ENCODE assay signal across 18 cellular contexts in the genomic region with DNA sequence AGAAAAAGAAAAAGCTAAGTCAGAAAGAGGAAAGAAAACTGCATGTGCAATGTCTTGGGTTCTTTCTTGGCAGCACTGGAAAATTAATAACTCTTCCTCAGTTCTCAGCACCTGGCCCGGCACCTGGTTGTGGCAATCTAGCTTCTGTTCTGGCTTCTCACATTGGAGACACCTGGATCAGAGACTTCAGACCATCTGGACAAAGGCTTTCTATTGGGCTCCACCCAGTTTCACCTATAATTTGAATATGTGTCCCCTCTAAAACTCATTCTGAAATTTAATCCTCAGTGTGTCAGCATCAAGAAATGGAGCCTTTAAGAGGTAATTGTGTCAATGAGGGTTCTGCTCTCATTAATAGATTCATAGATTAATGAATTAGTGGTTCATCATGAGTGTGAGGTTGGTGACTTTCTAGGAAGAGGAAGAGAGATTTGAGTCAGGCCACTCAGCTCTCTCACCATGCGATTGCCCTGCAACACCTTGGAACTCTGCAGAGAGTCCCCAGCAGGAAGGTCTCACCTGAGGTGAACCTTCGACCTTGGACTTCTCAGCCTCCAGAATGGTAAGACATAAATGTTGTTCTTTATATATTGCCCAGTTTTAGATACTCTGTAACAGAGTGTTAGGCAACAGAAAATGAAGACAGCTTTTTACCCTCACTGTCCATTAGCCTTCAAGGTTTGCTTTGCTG.
DNase-seq lines count a peak whose midpoint lies in the region; ATAC-seq and TF ChIP-seq lines count a peak whose summit lies in the region.
"Had no signal": no experiment of that assay in that cellular context is flagged by ENCODE, and none has a peak within 500 bp of the region (broad histone marks: within the 10 kb centered on the region; RNA-seq: fewer than 3 reads in every experiment).

No MANE protein-coding gene starts in this region.

- CTCF ChIA-PET in mammary epithelial cell (lab: Charles Lee; ENCODE audit: low non-redundant PET) (no interaction called here), MCF 10A (lab: Yijun Ruan, JAX) (interaction anchor here (0.6 kb wide), 3 partner anchors 13 to 1089 kb away, joined by 3 to 4 read pairs (median 3); no protein-coding TSS in a partner anchor)

- BruUV-seq in mammary epithelial cell (replicated peaks; lab: Mats Ljungman, UMichigan): no TSS peak
- no TSS peak for BruUV-seq in MCF 10A (replicated peaks; lab: Mats Ljungman, UMichigan)

- in situ Hi-C loops in mammary epithelial cell (cut with MboI; ENCODE audit: low sequenced_read_pairs in 2 of 2): loop anchor here in 1 of 2 donors (25.0 kb wide), 1 partner anchor 539 kb away; no protein-coding TSS in a partner anchor

- no peak overlapping the region for H3K4me3 Mint-ChIP-seq in MCF 10A (ENCODE audit: unreplicated experiment)
- H3K4me3 Mint-ChIP-seq: CD4-positive, alpha-beta memory T cell; T-helper 17 cell had no signal

- no peaks in the 10 kb centered on the region for H3K36me3 ChIP-seq in mammary epithelial cell (ENCODE audit: insufficient read depth, low read length)
- H3K36me3 ChIP-seq: BLaER1, HAP-1, SJCRH30 had no signal

- H3K9ac ChIP-seq in mammary epithelial cell (ENCODE audit: insufficient read depth, low read length): peak overlapping the region; percentile 28
- H3K9ac ChIP-seq: BLaER1 had no signal

- POLR2A ChIA-PET in MCF 10A (lab: Yijun Ruan, JAX): interaction anchor here (0.8 kb wide), 1 partner anchor 81 kb away, joined by 5 read pairs; no protein-coding TSS in a partner anchor

- H3K4me1 Mint-ChIP-seq in MCF 10A (ENCODE audit: insufficient read depth, unreplicated experiment): peaks cover 30% of the 10 kb centered on the region
- H3K4me1 Mint-ChIP-seq: CD4-positive, alpha-beta memory T cell; T-helper 17 cell had no signal

- no peak for TF ChIP-seq CTCF in mammary epithelial cell (conservative IDR thresholded peaks at IDR 0.05 in 1 of 2, IDR thresholded peaks at IDR 0.05 in 1 of 2; ENCODE audit: extremely low read depth in 1 of 2, insufficient read depth in 1 of 2, low read depth in 1 of 2, low read length in 2 of 2)
- TF ChIP-seq CTCF in MCF 10A (IDR thresholded peaks at IDR 0.05; ENCODE audit: unreplicated experiment): no peak

- DNase-seq in mammary epithelial cell: peak; percentile 63
- no peak for DNase-seq in MCF 10A (ENCODE audit: unreplicated experiment)
- peak; percentile 74 for DNase-seq in NCI-H2171 treated with DMSO at 0.1 percent for 48 hours (lab: John Stamatoyannopoulos, UW)
- DNase-seq in cerebellar cortex (ENCODE audit: low spot score): peak; percentile 54
- no peak for DNase-seq in activated CD8-positive, alpha-beta memory T cell treated with anti-CD3 and anti-CD28 coated beads for 24 hours
- DNase-seq in COLO829 (ENCODE audit: low spot score): no peak
- DNase-seq: Calu3; CD4-positive, alpha-beta memory T cell; NCI-H1694; NCI-H2081 treated with DMSO at 0.1 percent for 48 hours; NCI-H526 treated with DMSO at 0.1 percent for 48 hours; T-helper 17 cell had no signal

- dilution Hi-C loops in mammary epithelial cell (cut with HindIII; ENCODE audit: low sequenced_read_pairs): no loop called here

- peaks cover 57% of the 10 kb centered on the region for H3K4me1 ChIP-seq in mammary epithelial cell (ENCODE audit: insufficient read depth, low read length)
- H3K4me1 ChIP-seq: A549, BLaER1, HAP-1, SJCRH30 had no signal

- no peaks in the 10 kb centered on the region for H3K9me3 ChIP-seq in mammary epithelial cell (replicated peaks; ENCODE audit: insufficient read depth, low read length)
- H3K9me3 ChIP-seq: A549, BLaER1, SJCRH30 had no signal

- no peak overlapping the region for H3K27ac Mint-ChIP-seq in MCF 10A (ENCODE audit: low read depth, unreplicated experiment)
- H3K27ac Mint-ChIP-seq: T-helper 17 cell had no signal

- ATAC-seq in HG03571 (IDR thresholded peaks at IDR 0.05; ENCODE audit: unreplicated experiment): no peak
- ATAC-seq: A549, T-helper 17 cell had no signal

- no peaks in the 10 kb centered on the region for H3K27me3 ChIP-seq in mammary epithelial cell (ENCODE audit: insufficient read depth, low read length)
- H3K27me3 ChIP-seq: BLaER1, SJCRH30 had no signal

- H3K4me3 ChIP-seq in mammary epithelial cell (replicated peaks in 1 of 3; ENCODE audit: insufficient read depth in 1 of 3, low read depth in 2 of 3, low read length in 3 of 3): no peak overlapping the region
- H3K4me3 ChIP-seq: A549, BLaER1, HAP-1, SJCRH30 had no signal

- intact Hi-C loops in mammary epithelial cell (cut with micrococcal nuclease): loop anchor here (5.0 to 10.0 kb wide), 2 partner anchors 209 to 1242 kb away; no protein-coding TSS in a partner anchor
- intact Hi-C loops in MCF 10A (cut with micrococcal nuclease): no loop called here

- H3K79me2 ChIP-seq in mammary epithelial cell (ENCODE audit: insufficient read depth, low read length): no peaks in the 10 kb centered on the region

- H4K20me1 ChIP-seq in mammary epithelial cell (ENCODE audit: insufficient read depth, low read length): no peaks in the 10 kb centered on the region
- H4K20me1 ChIP-seq: BLaER1 had no signal

- no peaks in the 10 kb centered on the region for H3K36me3 Mint-ChIP-seq in MCF 10A (ENCODE audit: insufficient read depth, unreplicated experiment)
- H3K36me3 Mint-ChIP-seq: CD4-positive, alpha-beta memory T cell had no signal

- no peaks in the 10 kb centered on the region for H3K27me3 Mint-ChIP-seq in MCF 10A (ENCODE audit: insufficient read depth, unreplicated experiment)

- H2AFZ ChIP-seq in mammary epithelial cell (ENCODE audit: low read depth, low read length): no peak overlapping the region

- H3K9me3 Mint-ChIP-seq in MCF 10A (ENCODE audit: unreplicated experiment): no peaks in the 10 kb centered on the region
- H3K9me3 Mint-ChIP-seq: CD4-positive, alpha-beta memory T cell had no signal

- WGBS in mammary epithelial cell (ENCODE audit: low coverage, missing lambda C conversion rate): 52% methylated on average over 3 of the region's 3 CpGs

- peak overlapping the region; percentile 87 for H3K27ac ChIP-seq in mammary epithelial cell (ENCODE audit: insufficient read depth, low read depth, low read length)
- H3K27ac ChIP-seq: A549, BLaER1, RWPE1, SJCRH30 had no signal

- H3K4me2 ChIP-seq in mammary epithelial cell (ENCODE audit: insufficient read depth, low read depth, low read length): peak overlapping the region; percentile 19
- H3K4me2 ChIP-seq: A549, BLaER1 had no signal

Comparison
In these comparisons a context has a peak if more than half of its experiments do, and no peak if none do; other contexts are left out.
1. DNase-seq: peak in mammary epithelial cell (single experiment), NCI-H2171 treated with DMSO at 0.1 percent for 48 hours (single experiment) and cerebellar cortex (single experiment); none in MCF 10A (single experiment), activated CD8-positive, alpha-beta memory T cell treated with anti-CD3 and anti-CD28 coated beads for 24 hours (single experiment) and COLO829 (single experiment).